Comparison of ENCODE assay signal across 8 cellular contexts in the genomic region with DNA sequence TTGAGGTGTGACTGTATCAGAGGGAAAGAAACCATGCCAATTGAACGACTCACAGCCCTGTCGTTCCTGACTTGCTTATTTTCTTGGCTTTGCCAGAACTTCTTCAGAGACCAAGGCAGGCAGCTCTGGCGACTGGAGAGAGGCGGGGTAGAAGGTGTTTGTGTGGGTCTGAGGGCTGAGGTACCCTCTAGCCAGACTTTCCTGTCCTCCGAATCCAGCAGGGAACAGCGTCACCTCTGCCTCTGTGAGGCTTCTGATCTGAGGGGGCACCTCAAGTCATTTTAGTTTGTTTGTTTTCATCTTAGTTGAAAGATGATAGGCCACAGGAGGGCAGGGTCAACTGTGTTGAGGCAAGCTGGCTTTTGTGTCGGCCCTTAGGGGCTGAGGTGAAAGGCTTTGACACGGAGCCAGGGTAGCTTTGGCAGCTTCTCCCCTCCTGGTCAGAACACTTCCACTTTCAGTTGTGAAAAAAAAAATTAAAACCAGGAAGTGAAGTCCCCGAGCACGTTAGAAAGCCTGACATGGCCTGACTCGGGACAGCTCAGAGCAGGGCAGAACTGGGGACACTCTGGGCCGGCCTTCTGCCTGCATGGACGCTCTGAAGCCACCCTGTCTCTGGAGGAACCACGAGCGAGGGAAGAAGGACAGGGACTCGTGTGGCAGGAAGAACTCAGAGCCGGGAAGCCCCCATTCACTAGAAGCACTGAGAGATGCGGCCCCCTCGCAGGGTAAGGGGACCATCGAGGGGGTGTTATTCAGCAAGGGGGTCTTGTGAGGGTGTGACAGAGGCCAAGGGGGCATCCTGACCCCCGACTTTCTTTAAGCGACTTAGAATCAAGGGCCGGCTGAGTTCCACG. TPM values are rescaled to one million over a fixed set of nuclear protein-coding genes. Genes with fewer than 3 reads are reported as not detected.
DNase-seq lines count a peak whose midpoint lies in the region; ATAC-seq and TF ChIP-seq lines count a peak whose summit lies in the region.

No MANE protein-coding gene starts in this region.

- ATAC-seq in GM18873 (IDR thresholded peaks at IDR 0.05; ENCODE audit: low FRiP score, unreplicated experiment) (peak; percentile 86), HG02973 (IDR thresholded peaks at IDR 0.05; ENCODE audit: unreplicated experiment) (peak; percentile 89), Panc1 (peak; percentile 41; the same call in 1 of the 2 replicates)

- CTCF ChIA-PET in Panc1 (lab: Charles Lee), result no interaction called here

- POLR2A ChIA-PET in Panc1 (lab: Charles Lee), result no interaction called here

- no peak for TF ChIP-seq CTCF in Panc1 (IDR thresholded peaks at IDR 0.05)

- peak overlapping the region in 1 of 2 experiments; percentile 28; a peak in 2 of 4 replicates for H3K4me3 ChIP-seq in Panc1 (ENCODE audit: low read depth in 2 of 2, low read length in 2 of 2)

- H3K36me3 ChIP-seq in Panc1 (ENCODE audit: control insufficient read depth, insufficient read depth, low read length), result no peaks in the 10 kb centered on the region

- H3K9me3 Mint-ChIP-seq in activated naive CD8-positive, alpha-beta T cell treated with anti-CD3 and anti-CD28 coated beads for 36 hours, result peaks cover 7% of the 10 kb centered on the region

- H3K4me1 ChIP-seq in Panc1 (ENCODE audit: control insufficient read depth, insufficient read depth, low read length), result peaks cover 4% of the 10 kb centered on the region; the same call in 1 of the 2 replicates

- peak overlapping the region; percentile 99 for H3K27ac Mint-ChIP-seq in activated naive CD8-positive, alpha-beta T cell treated with anti-CD3 and anti-CD28 coated beads for 36 hours

- no peaks in the 10 kb centered on the region for H3K27me3 Mint-ChIP-seq in activated naive CD8-positive, alpha-beta T cell treated with anti-CD3 and anti-CD28 coated beads for 36 hours

- H3K27me3 ChIP-seq in Panc1 (ENCODE audit: control insufficient read depth, insufficient read depth, low read length), result no peaks in the 10 kb centered on the region

- DNase-seq in Panc1 (ENCODE audit: low read depth, low spot score), result no peak
- DNase-seq in activated naive CD8-positive, alpha-beta T cell treated with anti-CD3 and anti-CD28 coated beads for 36 hours, result peak; percentile 40
- peak; percentile 3 to 13 for DNase-seq in hippocampal formation (lab: John Stamatoyannopoulos, UW)
- peak; percentile 49 for DNase-seq in stimulated activated CD4-positive, alpha-beta T cell treated with anti-CD3 and anti-CD28 coated beads, Interleukin-15, amount 100 ng/mL, for 24 hours
- DNase-seq in ecto neural progenitor cell (ENCODE audit: low spot score), result no peak
- DNase-seq in NCI-H748 (lab: John Stamatoyannopoulos, UW; ENCODE audit: unreplicated experiment), result no peak

- peaks cover 66% of the 10 kb centered on the region for H3K4me1 Mint-ChIP-seq in activated naive CD8-positive, alpha-beta T cell treated with anti-CD3 and anti-CD28 coated beads for 36 hours

- intact Hi-C loops in Panc1 (cut with micrococcal nuclease; ENCODE audit: unreplicated experiment), result no loop called here

- peak overlapping the region; percentile 42 for H3K27ac ChIP-seq in Panc1 (ENCODE audit: low read length)

- H3K4me3 Mint-ChIP-seq in activated naive CD8-positive, alpha-beta T cell treated with anti-CD3 and anti-CD28 coated beads for 36 hours, result peak overlapping the region; percentile 99

- no peaks in the 10 kb centered on the region for H3K9me3 ChIP-seq in Panc1 (ENCODE audit: control insufficient read depth, insufficient read depth, low read depth, low read length)

- no TSS peak for BruUV-seq in Panc1 (replicated peaks; lab: Mats Ljungman, UMichigan)

- peaks cover 38% of the 10 kb centered on the region for H3K36me3 Mint-ChIP-seq in activated naive CD8-positive, alpha-beta T cell treated with anti-CD3 and anti-CD28 coated beads for 36 hours

- in situ Hi-C loops in Panc1 (cut with HindIII; ENCODE audit: low pct_unique_long_range_greater_than_20kb, low sequenced_read_pairs), result no loop called here

RNA-seq across cellular contexts. Expression of gene ACSL5, which starts 2.0 kb away (rescaled TPM):
- total RNA-seq in Panc1 (2021; ENCODE audit: unreplicated experiment), result 2.4 TPM
- 0.96 TPM for polyA plus RNA-seq in Panc1 (2012; ENCODE audit: insufficient read length)
- 10 to 100 TPM; 50.3 to 54.3 TPM for total RNA-seq in activated naive CD8-positive, alpha-beta T cell treated with anti-CD3 and anti-CD28 coated beads for 36 hours

Comparison
In these comparisons a context has a peak if more than half of its experiments do, and no peak if none do; other contexts are left out.
1. DNase-seq: peak in activated naive CD8-positive, alpha-beta T cell treated with anti-CD3 and anti-CD28 coated beads for 36 hours (single experiment), hippocampal formation (2 of 2) and stimulated activated CD4-positive, alpha-beta T cell treated with anti-CD3 and anti-CD28 coated beads, Interleukin-15, amount 100 ng/mL, for 24 hours (single experiment); none in Panc1 (single experiment), ecto neural progenitor cell (single experiment) and NCI-H748 (single experiment).
2. RNA of gene ACSL5, which starts 2.0 kb away (total RNA-seq): 50.3 to 54.3 TPM in activated naive CD8-positive, alpha-beta T cell treated with anti-CD3 and anti-CD28 coated beads for 36 hours; 2.4 TPM in Panc1 (single experiment); every median in the first group is over 10 times any median in the second.
3. Peak in every context shown above with its lines, with median percentiles within 50 percentile points of each other: ATAC-seq.